ENCODE assay signal across 4 cellular contexts in the genomic region with DNA sequence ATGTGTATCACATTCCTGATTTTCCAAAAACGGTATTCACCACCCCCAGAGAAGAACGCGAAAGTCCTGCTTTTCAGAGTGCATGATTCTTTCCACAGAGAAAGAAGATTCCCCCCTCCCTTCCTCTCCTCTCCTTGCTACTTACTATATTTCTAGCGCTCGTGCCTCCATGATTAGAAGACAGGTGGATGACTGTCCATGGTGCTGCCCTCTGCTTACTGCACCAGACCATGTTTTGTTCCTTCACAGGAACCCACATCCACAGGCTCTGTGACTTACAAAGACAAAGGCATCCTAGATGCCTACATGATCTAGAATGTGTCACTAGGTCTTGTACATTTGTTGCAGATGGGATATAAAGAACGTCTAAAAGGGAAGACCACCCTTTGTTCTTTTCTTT.
TF ChIP-seq lines count a peak whose summit lies in the region.

No MANE protein-coding gene starts in this region.

TF ChIP-seq in A549, 52 proteins besides CTCF, POLR2A, EP300 and RAD21:
- TF ChIP-seq, protein P1, sequence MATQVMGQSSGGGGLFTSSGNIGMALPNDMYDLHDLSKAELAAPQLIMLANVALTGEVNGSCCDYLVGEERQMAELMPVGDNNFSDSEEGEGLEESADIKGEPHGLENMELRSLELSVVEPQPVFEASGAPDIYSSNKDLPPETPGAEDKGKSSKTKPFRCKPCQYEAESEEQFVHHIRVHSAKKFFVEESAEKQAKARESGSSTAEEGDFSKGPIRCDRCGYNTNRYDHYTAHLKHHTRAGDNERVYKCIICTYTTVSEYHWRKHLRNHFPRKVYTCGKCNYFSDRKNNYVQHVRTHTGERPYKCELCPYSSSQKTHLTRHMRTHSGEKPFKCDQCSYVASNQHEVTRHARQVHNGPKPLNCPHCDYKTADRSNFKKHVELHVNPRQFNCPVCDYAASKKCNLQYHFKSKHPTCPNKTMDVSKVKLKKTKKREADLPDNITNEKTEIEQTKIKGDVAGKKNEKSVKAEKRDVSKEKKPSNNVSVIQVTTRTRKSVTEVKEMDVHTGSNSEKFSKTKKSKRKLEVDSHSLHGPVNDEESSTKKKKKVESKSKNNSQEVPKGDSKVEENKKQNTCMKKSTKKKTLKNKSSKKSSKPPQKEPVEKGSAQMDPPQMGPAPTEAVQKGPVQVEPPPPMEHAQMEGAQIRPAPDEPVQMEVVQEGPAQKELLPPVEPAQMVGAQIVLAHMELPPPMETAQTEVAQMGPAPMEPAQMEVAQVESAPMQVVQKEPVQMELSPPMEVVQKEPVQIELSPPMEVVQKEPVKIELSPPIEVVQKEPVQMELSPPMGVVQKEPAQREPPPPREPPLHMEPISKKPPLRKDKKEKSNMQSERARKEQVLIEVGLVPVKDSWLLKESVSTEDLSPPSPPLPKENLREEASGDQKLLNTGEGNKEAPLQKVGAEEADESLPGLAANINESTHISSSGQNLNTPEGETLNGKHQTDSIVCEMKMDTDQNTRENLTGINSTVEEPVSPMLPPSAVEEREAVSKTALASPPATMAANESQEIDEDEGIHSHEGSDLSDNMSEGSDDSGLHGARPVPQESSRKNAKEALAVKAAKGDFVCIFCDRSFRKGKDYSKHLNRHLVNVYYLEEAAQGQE (IDR thresholded peaks at IDR 0.05) = peak; percentile 51; the same call in 1 of the 2 replicates
- no peak for TF ChIP-seq ZNF302 (CRISPR knock-in tag; IDR thresholded peaks at IDR 0.05)

TF ChIP-seq in GM23338, 12 proteins besides CTCF, POLR2A, EP300 and RAD21:
- no peak for TF ChIP-seq JUNB (IDR thresholded peaks at IDR 0.05; ENCODE audit: unreplicated experiment)
- TF ChIP-seq, protein P1 (IDR thresholded peaks at IDR 0.05; ENCODE audit: unreplicated experiment) = peak; percentile 68
- TF ChIP-seq EZH2 (IDR thresholded peaks at IDR 0.05; ENCODE audit: low read depth, unreplicated experiment) = no peak

TF ChIP-seq in PFSK-1, 5 proteins besides CTCF, POLR2A, EP300 and RAD21:
- TF ChIP-seq TAF1 (IDR thresholded peaks at IDR 0.05; ENCODE audit: borderline replicate concordance, insufficient read depth, low read length) = no peak
- TF ChIP-seq SIN3A (IDR thresholded peaks at IDR 0.05; ENCODE audit: borderline replicate concordance, insufficient read depth, low read length) = no peak
- no peak for TF ChIP-seq POLR2AphosphoS5 (IDR thresholded peaks at IDR 0.05; ENCODE audit: low read depth, low read length)
- TF ChIP-seq FOXP2 (optimal IDR thresholded peaks at IDR 0.05; ENCODE audit: borderline replicate concordance, extremely low read depth, extremely low read length, insufficient read depth) = no peak
- TF ChIP-seq, protein P1 (IDR thresholded peaks at IDR 0.05; ENCODE audit: insufficient read depth in 1 of 2, low read depth in 2 of 2, low read length in 2 of 2) = peak; percentile 24 to 86; a peak in 3 of 4 replicates

TF ChIP-seq in H1, 55 proteins besides CTCF, POLR2A, EP300 and RAD21:
- TF ChIP-seq BRCA1 (IDR thresholded peaks at IDR 0.05; ENCODE audit: low read depth, low read length) (no peak), RFX5 (IDR thresholded peaks at IDR 0.05; ENCODE audit: borderline replicate concordance, low read depth, low read length) (no peak), ZNF274 (IDR thresholded peaks at IDR 0.05; ENCODE audit: borderline replicate concordance, extremely low read depth, low read length) (no peak), PHF8 (conservative IDR thresholded peaks at IDR 0.05; ENCODE audit: low read depth, low read length) (no peak), RXRA (IDR thresholded peaks at IDR 0.05; ENCODE audit: insufficient read depth, low read depth, low read length) (no peak), CHD2 (IDR thresholded peaks at IDR 0.05; ENCODE audit: low read length) (no peak), RNF2 (IDR thresholded peaks at IDR 0.05; ENCODE audit: borderline replicate concordance, low read depth, low read length, missing control alignments, poor library complexity, severe bottlenecking) (no peak), POLR2AphosphoS5 (IDR thresholded peaks at IDR 0.05; ENCODE audit: low read depth, low read length) (no peak), CTBP2 (IDR thresholded peaks at IDR 0.05; ENCODE audit: borderline replicate concordance, insufficient read depth, insufficient read length, low read length) (no peak), EZH2 (IDR thresholded peaks at IDR 0.05; ENCODE audit: low read depth, low read length, severe bottlenecking) (no peak), CHD1 (IDR thresholded peaks at IDR 0.05; ENCODE audit: low read depth, low read length) (no peak), CBX8 (IDR thresholded peaks at IDR 0.05; ENCODE audit: borderline replicate concordance, low read depth, low read length) (no peak), EGR1 (IDR thresholded peaks at IDR 0.05; ENCODE audit: borderline replicate concordance, low read depth, low read length) (no peak), BCL11A (IDR thresholded peaks at IDR 0.05; ENCODE audit: low read depth in 2 of 2, low read length in 2 of 2) (no peak)
- TF ChIP-seq, protein P2, sequence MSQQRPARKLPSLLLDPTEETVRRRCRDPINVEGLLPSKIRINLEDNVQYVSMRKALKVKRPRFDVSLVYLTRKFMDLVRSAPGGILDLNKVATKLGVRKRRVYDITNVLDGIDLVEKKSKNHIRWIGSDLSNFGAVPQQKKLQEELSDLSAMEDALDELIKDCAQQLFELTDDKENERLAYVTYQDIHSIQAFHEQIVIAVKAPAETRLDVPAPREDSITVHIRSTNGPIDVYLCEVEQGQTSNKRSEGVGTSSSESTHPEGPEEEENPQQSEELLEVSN (IDR thresholded peaks at IDR 0.05) = no peak
